ENCODE assay signal across 1 cellular context in genomic region chr22:46848227-46848626, GRCh38.
TF ChIP-seq lines count a peak whose summit lies in the region.

No MANE protein-coding gene starts in this region.

TF ChIP-seq in WTC11, 78 proteins besides CTCF, POLR2A, EP300 and RAD21 (continued from another document):
- TF ChIP-seq NFATC4 (CRISPR knock-in tag; IDR thresholded peaks at IDR 0.05): no peak
- TF ChIP-seq MYBL2 (CRISPR knock-in tag; IDR thresholded peaks at IDR 0.05): no peak
- TF ChIP-seq JAZF1 (CRISPR knock-in tag; IDR thresholded peaks at IDR 0.05): no peak
- TF ChIP-seq OVOL2 (CRISPR knock-in tag; IDR thresholded peaks at IDR 0.05; ENCODE audit: borderline replicate concordance): no peak
- no peak for TF ChIP-seq ZNF423 (CRISPR knock-in tag; IDR thresholded peaks at IDR 0.05)
